In genomic region chr1:154849645-154850131, GRCh38 we compare ENCODE assay signal across 1 cellular context.
TF ChIP-seq lines count a peak whose summit lies in the region.

No MANE protein-coding gene starts in this region.

TF ChIP-seq in GM12878, 131 proteins besides CTCF, POLR2A, EP300 and RAD21 (continued from another document):
- TF ChIP-seq ZBTB40 (IDR thresholded peaks at IDR 0.05; ENCODE audit: borderline replicate concordance) (no peak), PML (IDR thresholded peaks at IDR 0.05; ENCODE audit: low read length) (0 out of 2 replicates have a peak, but pooled peaks have one; percentile 51), KLF5 (IDR thresholded peaks at IDR 0.05; ENCODE audit: partially characterized antibody) (peak; percentile 14), STAT1 (conservative IDR thresholded peaks at IDR 0.05) (no peak), SMAD1 (IDR thresholded peaks at IDR 0.05; ENCODE audit: low read depth, partially characterized antibody) (peak; percentile 52), ZNF622 (IDR thresholded peaks at IDR 0.05) (no peak), ATF3 (IDR thresholded peaks at IDR 0.05; ENCODE audit: borderline replicate concordance, extremely low read depth, low read depth, low read length) (no peak), ZNF592 (IDR thresholded peaks at IDR 0.05) (no peak), CREM (IDR thresholded peaks at IDR 0.05; ENCODE audit: low read depth) (peak; percentile 56; the same call in 1 of the 2 replicates), JUNB (IDR thresholded peaks at IDR 0.05) (peak; percentile 87), ETV6 (conservative IDR thresholded peaks at IDR 0.05 in 1 of 2, IDR thresholded peaks at IDR 0.05 in 1 of 2; ENCODE audit: borderline replicate concordance in 1 of 2, low read depth in 1 of 2) (no peak; a peak in 1 of 4 replicates), MEF2A (IDR thresholded peaks at IDR 0.05; ENCODE audit: insufficient read depth, low read depth, low read length) (0 out of 2 replicates have a peak, but pooled peaks have one; percentile 58), SIN3A (IDR thresholded peaks at IDR 0.05; ENCODE audit: low read depth, low read length) (no peak), BACH1 (IDR thresholded peaks at IDR 0.05; ENCODE audit: borderline replicate concordance) (peak; percentile 57; the same call in 1 of the 2 replicates), BCL3 (IDR thresholded peaks at IDR 0.05; ENCODE audit: borderline replicate concordance, insufficient read depth, low read depth, low read length, poor library complexity, severe bottlenecking) (peak; percentile 80)
